9 cellular contexts compared by ENCODE assay signal in the genomic region with DNA sequence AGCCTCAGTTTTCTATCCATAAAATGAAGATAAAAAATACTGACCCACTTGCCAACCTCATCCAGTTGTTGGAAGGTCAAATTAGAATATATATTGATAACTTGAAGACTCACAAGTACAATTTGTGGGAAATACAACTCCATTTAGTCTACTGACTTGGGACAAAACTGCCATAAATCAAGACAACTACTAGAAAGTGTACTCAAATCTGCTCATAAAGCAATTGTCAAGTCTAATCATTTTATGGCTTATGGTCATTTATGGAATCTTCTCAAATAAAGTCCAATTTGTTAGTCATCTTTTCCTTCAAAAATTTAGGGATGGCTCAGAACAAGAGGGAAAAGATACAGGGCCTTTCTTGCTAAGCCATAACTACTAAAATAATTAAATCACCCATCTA. TPM values are rescaled to one million over a fixed set of nuclear protein-coding genes. Genes with fewer than 3 reads are reported as not detected.
DNase-seq lines count a peak whose midpoint lies in the region; ATAC-seq, FAIRE-seq and TF ChIP-seq lines count a peak whose summit lies in the region.
"Had no signal": no experiment of that assay in that cellular context is flagged by ENCODE, and none has a peak within 500 bp of the region (broad histone marks: within the 10 kb centered on the region; RNA-seq: fewer than 3 reads in every experiment).

No MANE protein-coding gene starts in this region.

- peaks cover 62% of the 10 kb centered on the region for H3K4me1 Mint-ChIP-seq in T-helper 1 cell treated with Interleukin-12 subunit alpha and Interleukin-12 subunit beta and Interleukin-4 antibody, amounts not matched to agents 30 μg/mL and 1 μg/mL, for 36 hours (ENCODE audit: low read depth)
- H3K4me1 Mint-ChIP-seq in activated CD8-positive, alpha-beta T cell treated with anti-CD3 and anti-CD28 coated beads, Interleukin-2, amount 10 ng/mL, durations not matched to agents 7 days and 5 days (ENCODE audit: low read depth) = peaks cover 62% of the 10 kb centered on the region
- peaks cover 46 to 59% of the 10 kb centered on the region in 2 donors for H3K4me1 Mint-ChIP-seq in stimulated activated naive B cell treated with anti-CD40 and anti-IgM and Interleukin-4, amounts not matched to agents 10 μg/mL and 1 μg/mL and 100 μg/mL, for 72 hours

- peak overlapping the region; percentile 89 for H3K4me2 ChIP-seq in keratinocyte (ENCODE audit: control insufficient read depth, extremely low read depth, insufficient read depth, low read depth, low read length)

- POLR2A ChIA-PET in activated CD8-positive, alpha-beta T cell treated with anti-CD3 and anti-CD28 coated beads, Interleukin-2, amount 10 ng/mL, durations not matched to agents 7 days and 5 days (lab: Charles Lee) = interaction anchor here (0.6 to 9.7 kb wide), 5 partner anchors 7 to 1249 kb away, joined by 4 to 293 read pairs (median 8); a partner anchor contains a TSS

- H3K27me3 ChIP-seq in keratinocyte (ENCODE audit: control insufficient read depth, extremely low read depth, insufficient read depth, low read length) = no peaks in the 10 kb centered on the region

- H3K9ac ChIP-seq in keratinocyte (ENCODE audit: control insufficient read depth, extremely low read depth, insufficient read depth, low read length) = peak overlapping the region; percentile 41

- H3K36me3 ChIP-seq in keratinocyte (ENCODE audit: control insufficient read depth in 2 of 2, extremely low read depth in 1 of 2, insufficient read depth in 2 of 2, low read length in 2 of 2) = peaks cover 0 to 13% of the 10 kb centered on the region in 2 experiments

- no peak for FAIRE-seq in keratinocyte (lab: Jason Lieb, UNC)

- dilution Hi-C loops in keratinocyte (cut with MboI; ENCODE audit: extremely low pct_ligation_motif_present, low sequenced_read_pairs) = no loop called here

- H3K27ac ChIP-seq in keratinocyte (ENCODE audit: control insufficient read depth, insufficient read depth, low read length) = peak overlapping the region; percentile 99

- no peaks in the 10 kb centered on the region for H3K27me3 Mint-ChIP-seq in T-helper 1 cell treated with Interleukin-12 subunit alpha and Interleukin-12 subunit beta and Interleukin-4 antibody, amounts not matched to agents 30 μg/mL and 1 μg/mL, for 36 hours (ENCODE audit: low read depth)
- no peaks in the 10 kb centered on the region for H3K27me3 Mint-ChIP-seq in activated CD8-positive, alpha-beta T cell treated with anti-CD3 and anti-CD28 coated beads, Interleukin-2, amount 10 ng/mL, durations not matched to agents 7 days and 5 days (ENCODE audit: low read depth)
- H3K27me3 Mint-ChIP-seq in stimulated activated naive B cell treated with anti-CD40 and anti-IgM and Interleukin-4, amounts not matched to agents 10 μg/mL and 1 μg/mL and 100 μg/mL, for 72 hours = no peaks in the 10 kb centered on the region

- no peak overlapping the region for H2AFZ ChIP-seq in keratinocyte (ENCODE audit: control insufficient read depth, low read length)

- peaks cover 70% of the 10 kb centered on the region for H3K4me1 ChIP-seq in keratinocyte (ENCODE audit: control insufficient read depth, extremely low read depth, insufficient read depth, low read length)

- H3K36me3 Mint-ChIP-seq in T-helper 1 cell treated with Interleukin-12 subunit alpha and Interleukin-12 subunit beta and Interleukin-4 antibody, amounts not matched to agents 30 μg/mL and 1 μg/mL, for 36 hours (ENCODE audit: low read depth) = peaks cover 66% of the 10 kb centered on the region
- peaks cover 78% of the 10 kb centered on the region for H3K36me3 Mint-ChIP-seq in activated CD8-positive, alpha-beta T cell treated with anti-CD3 and anti-CD28 coated beads, Interleukin-2, amount 10 ng/mL, durations not matched to agents 7 days and 5 days (ENCODE audit: low read depth)
- H3K36me3 Mint-ChIP-seq in stimulated activated naive B cell treated with anti-CD40 and anti-IgM and Interleukin-4, amounts not matched to agents 10 μg/mL and 1 μg/mL and 100 μg/mL, for 72 hours = peaks cover 69 to 90% of the 10 kb centered on the region in 2 donors

- peaks cover 64% of the 10 kb centered on the region for H3K79me2 ChIP-seq in keratinocyte (ENCODE audit: control insufficient read depth, insufficient read depth, low read length)

- H3K9me3 Mint-ChIP-seq in T-helper 1 cell treated with Interleukin-12 subunit alpha and Interleukin-12 subunit beta and Interleukin-4 antibody, amounts not matched to agents 30 μg/mL and 1 μg/mL, for 36 hours = no peaks in the 10 kb centered on the region
- no peaks in the 10 kb centered on the region for H3K9me3 Mint-ChIP-seq in activated CD8-positive, alpha-beta T cell treated with anti-CD3 and anti-CD28 coated beads, Interleukin-2, amount 10 ng/mL, durations not matched to agents 7 days and 5 days (ENCODE audit: insufficient read depth)
- no peaks in the 10 kb centered on the region for H3K9me3 Mint-ChIP-seq in stimulated activated naive B cell treated with anti-CD40 and anti-IgM and Interleukin-4, amounts not matched to agents 10 μg/mL and 1 μg/mL and 100 μg/mL, for 72 hours

- H3K27ac Mint-ChIP-seq in T-helper 1 cell treated with Interleukin-12 subunit alpha and Interleukin-12 subunit beta and Interleukin-4 antibody, amounts not matched to agents 30 μg/mL and 1 μg/mL, for 36 hours = peak overlapping the region; percentile 91
- H3K27ac Mint-ChIP-seq in activated CD8-positive, alpha-beta T cell treated with anti-CD3 and anti-CD28 coated beads, Interleukin-2, amount 10 ng/mL, durations not matched to agents 7 days and 5 days = peak overlapping the region; percentile 86
- peak overlapping the region; percentile 28 for H3K27ac Mint-ChIP-seq in stimulated activated naive B cell treated with anti-CD40 and anti-IgM and Interleukin-4, amounts not matched to agents 10 μg/mL and 1 μg/mL and 100 μg/mL, for 72 hours

- ATAC-seq in activated CD8-positive, alpha-beta T cell treated with anti-CD3 and anti-CD28 coated beads, Interleukin-2, amount 10 ng/mL, durations not matched to agents 7 days and 5 days = no peak
- no peak for ATAC-seq in stimulated activated naive B cell treated with anti-CD40 and anti-IgM and Interleukin-4, amounts not matched to agents 10 μg/mL and 1 μg/mL and 100 μg/mL, for 72 hours (replicated peaks)
- ATAC-seq in HG02973 (IDR thresholded peaks at IDR 0.05; ENCODE audit: unreplicated experiment) = no peak

- no peaks in the 10 kb centered on the region for H3K9me3 ChIP-seq in keratinocyte (ENCODE audit: control insufficient read depth, low read depth, low read length)

- H3K4me3 Mint-ChIP-seq in T-helper 1 cell treated with Interleukin-12 subunit alpha and Interleukin-12 subunit beta and Interleukin-4 antibody, amounts not matched to agents 30 μg/mL and 1 μg/mL, for 36 hours = peak overlapping the region; percentile 99
- H3K4me3 Mint-ChIP-seq in activated CD8-positive, alpha-beta T cell treated with anti-CD3 and anti-CD28 coated beads, Interleukin-2, amount 10 ng/mL, durations not matched to agents 7 days and 5 days = peak overlapping the region; percentile 100
- peak overlapping the region; percentile 98 to 99 for H3K4me3 Mint-ChIP-seq in stimulated activated naive B cell treated with anti-CD40 and anti-IgM and Interleukin-4, amounts not matched to agents 10 μg/mL and 1 μg/mL and 100 μg/mL, for 72 hours

- CTCF ChIA-PET in activated CD8-positive, alpha-beta T cell treated with anti-CD3 and anti-CD28 coated beads, Interleukin-2, amount 10 ng/mL, durations not matched to agents 7 days and 5 days (lab: Charles Lee) = interaction anchor here (1.1 to 1.4 kb wide), 2 partner anchors 148 to 432 kb away, joined by 3 to 5 read pairs; no protein-coding TSS in a partner anchor

- H3K4me3 ChIP-seq in keratinocyte (ENCODE audit: control insufficient read depth in 2 of 3, extremely low read depth in 1 of 3, insufficient read depth in 2 of 3, low read depth in 1 of 3, low read length in 3 of 3) = peak overlapping the region in 2 of 3 experiments; percentile 29 to 96

- H4K20me1 ChIP-seq in keratinocyte (ENCODE audit: control insufficient read depth, extremely low read depth, insufficient read depth, low read length) = no peaks in the 10 kb centered on the region

- TF ChIP-seq CTCF in keratinocyte (optimal IDR thresholded peaks at IDR 0.05 in 1 of 3, IDR thresholded peaks at IDR 0.05 in 1 of 3, conservative IDR thresholded peaks at IDR 0.05 in 1 of 3; ENCODE audit: extremely low read depth in 1 of 3, insufficient read depth in 2 of 3, low read length in 3 of 3) = no peak

- DNase-seq in T-helper 1 cell = no peak
- DNase-seq in activated CD8-positive, alpha-beta T cell treated with anti-CD3 and anti-CD28 coated beads, Interleukin-2, amount 10 ng/mL, durations not matched to agents 7 days and 5 days = no peak
- DNase-seq in keratinocyte (ENCODE audit: low read depth, low spot score) = no peak
- DNase-seq in stimulated activated naive B cell treated with anti-CD40 and anti-IgM and Interleukin-4, amounts not matched to agents 10 μg/mL and 1 μg/mL and 100 μg/mL, for 72 hours = no peak
- no peak for DNase-seq in activated CD4-positive, CD25-positive, alpha-beta regulatory T cell treated with anti-CD3 and anti-CD28 coated beads, Interleukin-2, amount 50 U/mL, for 72 hours
- DNase-seq in SW480 (ENCODE audit: low spot score) = no peak
- DNase-seq: ACHN had no signal

- no peaks in the 10 kb centered on the region for H3K9me1 ChIP-seq in keratinocyte (ENCODE audit: control insufficient read depth, extremely low read depth, insufficient read depth, low read length)

RNA-seq across cellular contexts. Expression of a gene that starts 7.0 kb away (rescaled TPM):
- total RNA-seq in activated CD8-positive, alpha-beta T cell treated with anti-CD3 and anti-CD28 coated beads, Interleukin-2, amount 10 ng/mL, durations not matched to agents 7 days and 5 days = 100 to 1,000 TPM; 113 to 118 TPM
- 36.8 to 58.5 TPM (median 40.7 TPM) in 3 replicates for polyA plus RNA-seq in keratinocyte
- polyA plus RNA-seq in keratinocyte (2011; ENCODE audit: low read depth) = 233 TPM
- polyA plus RNA-seq in keratinocyte (2011; cell fraction: cytosol; rRNA removed) = 56.8 and 71.8 TPM in 2 replicates
- polyA plus RNA-seq in keratinocyte (2011; cell fraction: nucleus; rRNA removed) = 66.3 and 69.7 TPM in 2 replicates
- 33.3 and 129 TPM in 2 replicates for polyA plus RNA-seq in keratinocyte (2012; ENCODE audit: low replicate concordance)
- polyA minus RNA-seq in keratinocyte = 48.3 to 107 TPM (median 85.3 TPM) in 3 replicates
- 17.8 TPM for polyA minus RNA-seq in keratinocyte (2011; cell fraction: cytosol; rRNA and poly(A)+ RNA removed)
- 40.1 and 70.0 TPM in 2 replicates for polyA minus RNA-seq in keratinocyte (2011; cell fraction: nucleus; rRNA and poly(A)+ RNA removed)

Comparison
In these comparisons a context has a peak if more than half of its experiments do, and no peak if none do; other contexts are left out.
1. H3K27ac Mint-ChIP-seq: peak in every context shown above with its lines; median percentile 91 in T-helper 1 cell treated with Interleukin-12 subunit alpha and Interleukin-12 subunit beta and Interleukin-4 antibody, amounts not matched to agents 30 μg/mL and 1 μg/mL, for 36 hours; 86 in activated CD8-positive, alpha-beta T cell treated with anti-CD3 and anti-CD28 coated beads, Interleukin-2, amount 10 ng/mL, durations not matched to agents 7 days and 5 days; 28 in stimulated activated naive B cell treated with anti-CD40 and anti-IgM and Interleukin-4, amounts not matched to agents 10 μg/mL and 1 μg/mL and 100 μg/mL, for 72 hours.